In the genomic region with DNA sequence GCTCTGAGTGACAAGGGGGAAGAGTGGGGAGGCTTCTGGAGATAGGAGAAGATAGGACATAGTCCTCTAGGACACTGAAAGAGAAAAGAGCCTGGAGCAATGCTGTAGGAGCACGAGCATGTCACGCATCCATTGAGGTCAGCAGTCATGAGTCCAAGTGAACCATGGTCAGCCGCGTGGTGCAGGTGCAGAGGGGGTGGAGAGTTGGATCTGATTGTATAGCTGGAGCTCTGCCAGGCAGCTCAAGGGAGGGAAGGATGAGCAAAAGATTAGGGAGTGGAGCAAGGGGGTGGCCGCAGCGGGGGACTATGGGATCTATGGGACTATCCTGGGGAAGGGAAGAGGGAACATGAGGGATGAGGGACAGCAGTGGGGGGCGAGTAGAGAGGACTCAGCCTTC, we compare ENCODE assay signal across 23 cellular contexts. TPM values are rescaled to one million over a fixed set of nuclear protein-coding genes. Genes with fewer than 3 reads are reported as not detected.
DNase-seq lines count a peak whose midpoint lies in the region; ATAC-seq, FAIRE-seq and TF ChIP-seq lines count a peak whose summit lies in the region.
"Had no signal": no experiment of that assay in that cellular context is flagged by ENCODE, and none has a peak within 500 bp of the region (broad histone marks: within the 10 kb centered on the region; RNA-seq: fewer than 3 reads in every experiment).

No MANE protein-coding gene starts in this region.

- H3K27me3 ChIP-seq in right lobe of liver (no peaks in the 10 kb centered on the region), HepG2 (ENCODE audit: control insufficient read depth in 1 of 2, insufficient read depth in 2 of 2, low read length in 2 of 2) (peaks cover 1 to 16% of the 10 kb centered on the region in 2 experiments; a peak in 4 of 5 replicates)
- H3K27me3 ChIP-seq: Peyer's patch had no signal

- ATAC-seq in right lobe of liver (peak in 3 of 4 donors; percentile 37 to 65 (median 57)), HepG2 (no peak)
- ATAC-seq in effector memory CD8-positive, alpha-beta T cell (replicated peaks): no peak
- ATAC-seq: HCT116 had no signal

- H3K4me3 Mint-ChIP-seq in activated naive CD4-positive, alpha-beta T cell treated with anti-CD3 and anti-CD28 coated beads, Interleukin-2, amount 10 ng/mL, durations not matched to agents 7 days and 5 days: no peak overlapping the region
- no peak overlapping the region for H3K4me3 Mint-ChIP-seq in effector memory CD8-positive, alpha-beta T cell
- H3K4me3 Mint-ChIP-seq: CD4-positive, alpha-beta T cell; T-helper 1 cell treated with Interleukin-12 subunit alpha and Interleukin-12 subunit beta and Interleukin-4 antibody, amounts not matched to agents 30 μg/mL and 1 μg/mL, for 36 hours had no signal

- H2AFZ ChIP-seq in HepG2 (ENCODE audit: low read length): no peak overlapping the region

- WGBS in right lobe of liver (ENCODE audit: insufficient coverage, low coverage, low lambda C conversion rate, missing lambda C conversion rate): 45% methylated on average over 7 of the region's 7 CpGs
- WGBS in HepG2 (ENCODE audit: low lambda C conversion rate): 5% methylated on average over 7 of the region's 7 CpGs

- H3K27me3 Mint-ChIP-seq in activated naive CD4-positive, alpha-beta T cell treated with anti-CD3 and anti-CD28 coated beads, Interleukin-2, amount 10 ng/mL, durations not matched to agents 7 days and 5 days: peaks cover 48% of the 10 kb centered on the region
- peaks cover 34 to 37% of the 10 kb centered on the region in 2 donors for H3K27me3 Mint-ChIP-seq in effector memory CD8-positive, alpha-beta T cell

- no peak overlapping the region for H3K4me2 ChIP-seq in HepG2 (ENCODE audit: low read depth, low read length)
- H3K4me2 ChIP-seq: BLaER1 had no signal

- POLR2A ChIA-PET in HepG2 (lab: Yijun Ruan, JAX): no interaction called here

- H4K20me1 ChIP-seq in HepG2 (ENCODE audit: insufficient read depth, low read length): peaks cover 3% of the 10 kb centered on the region; the same call in 1 of the 2 replicates

- no peak overlapping the region for H3K4me3 ChIP-seq in right lobe of liver
- H3K4me3 ChIP-seq in HepG2 (replicated peaks in 1 of 3; ENCODE audit: insufficient read depth in 1 of 3, low read depth in 2 of 3, low read length in 3 of 3): no peak overlapping the region
- H3K4me3 ChIP-seq: BLaER1, Peyer's patch had no signal

- in situ Hi-C loops in HepG2 (cut with HindIII; ENCODE audit: extremely low pct_ligation_motif_present, low pct_unique_long_range_greater_than_20kb) (no loop called here), SK-MEL-5 (cut with HindIII; ENCODE audit: low pct_unique_long_range_greater_than_20kb, low sequenced_read_pairs) (no loop called here)

- CTCF ChIA-PET in HepG2 (lab: Yijun Ruan, JAX; ENCODE audit: low intra/inter-chr PET ratio, low total read pairs): no interaction called here
- CTCF ChIA-PET in activated naive CD4-positive, alpha-beta T cell treated with anti-CD3 and anti-CD28 coated beads, Interleukin-2, amount 10 ng/mL, durations not matched to agents 7 days and 5 days (lab: Charles Lee): no interaction called here

- no peak for FAIRE-seq in HepG2 (lab: Jason Lieb, UNC)

- TF ChIP-seq RAD21 in HepG2 (CRISPR knock-in tag; IDR thresholded peaks at IDR 0.05): no peak

- H3K27ac Mint-ChIP-seq in activated naive CD4-positive, alpha-beta T cell treated with anti-CD3 and anti-CD28 coated beads, Interleukin-2, amount 10 ng/mL, durations not matched to agents 7 days and 5 days: no peak overlapping the region
- no peak overlapping the region for H3K27ac Mint-ChIP-seq in effector memory CD8-positive, alpha-beta T cell
- H3K27ac Mint-ChIP-seq: CD4-positive, alpha-beta T cell; T-helper 1 cell treated with Interleukin-12 subunit alpha and Interleukin-12 subunit beta and Interleukin-4 antibody, amounts not matched to agents 30 μg/mL and 1 μg/mL, for 36 hours had no signal

- H3K4me1 ChIP-seq in right lobe of liver (no peaks in the 10 kb centered on the region), HepG2 (ENCODE audit: insufficient read depth, low read length) (no peaks in the 10 kb centered on the region)
- H3K4me1 ChIP-seq: Peyer's patch had no signal

- peaks cover 1% of the 10 kb centered on the region for H3K4me1 Mint-ChIP-seq in activated naive CD4-positive, alpha-beta T cell treated with anti-CD3 and anti-CD28 coated beads, Interleukin-2, amount 10 ng/mL, durations not matched to agents 7 days and 5 days
- H3K4me1 Mint-ChIP-seq in effector memory CD8-positive, alpha-beta T cell (ENCODE audit: low read depth in 2 of 2): peaks cover 0 to 2% of the 10 kb centered on the region in 2 donors

- BruUV-seq in HepG2 (replicated peaks; lab: Mats Ljungman, UMichigan): no TSS peak

- no peaks in the 10 kb centered on the region for H3K79me2 ChIP-seq in HepG2 (ENCODE audit: insufficient read depth, low read length)

- TF ChIP-seq CTCF in right lobe of liver (IDR thresholded peaks at IDR 0.05) (no peak), HepG2 (CRISPR knock-in tag; IDR thresholded peaks at IDR 0.05) (no peak)

- no peaks in the 10 kb centered on the region for H3K36me3 ChIP-seq in right lobe of liver
- H3K36me3 ChIP-seq in HepG2 (replicated peaks in 1 of 2; ENCODE audit: control insufficient read depth in 1 of 2, insufficient read depth in 2 of 2, low read length in 2 of 2): no peaks in the 10 kb centered on the region
- H3K36me3 ChIP-seq: BLaER1, Peyer's patch had no signal

- DNase-seq in right lobe of liver: peak in 1 of 3 donors; percentile 46
- no peak for DNase-seq in HepG2 (ENCODE audit: low spot score)
- peak; percentile 52 for DNase-seq in NCI-H2196 (lab: John Stamatoyannopoulos, UW; ENCODE audit: unreplicated experiment)
- DNase-seq in SK-MEL-5 (ENCODE audit: low read depth, low spot score): peak; percentile 72
- DNase-seq in activated naive CD4-positive, alpha-beta T cell treated with anti-CD3 and anti-CD28 coated beads, Interleukin-2, amount 10 ng/mL, durations not matched to agents 7 days and 5 days: no peak
- no peak for DNase-seq in kidney tubule cell (ENCODE audit: low spot score)
- no peak for DNase-seq in effector memory CD8-positive, alpha-beta T cell
- DNase-seq: ACHN; CD4-positive, alpha-beta T cell; EL; GF-D8; GOT3; MV-4-11; NCI-H1105 treated with DMSO at 0.1 percent for 48 hours; NCI-H1694 treated with DMSO at 0.1 percent for 48 hours; NCI-H2081 treated with DMSO at 0.1 percent for 48 hours; NCI-H2227 treated with DMSO at 0.1 percent for 48 hours; NCI-H510A treated with DMSO at 0.1 percent for 48 hours; Peyer's patch; Right ventricle myocardium superior had no signal

- H3K27ac ChIP-seq in right lobe of liver: no peak overlapping the region
- H3K27ac ChIP-seq in HepG2 (ENCODE audit: extremely low read length, insufficient read depth, low read length): no peak overlapping the region
- H3K27ac ChIP-seq: BLaER1, Peyer's patch had no signal

- TF ChIP-seq POLR2A in right lobe of liver (IDR thresholded peaks at IDR 0.05) (no peak), HepG2 (IDR thresholded peaks at IDR 0.05; ENCODE audit: insufficient read depth in 1 of 2, low read depth in 2 of 2, low read length in 2 of 2) (no peak)

- no peaks in the 10 kb centered on the region for H3K9me3 ChIP-seq in right lobe of liver
- H3K9me3 ChIP-seq in HepG2 (ENCODE audit: low read length): no peaks in the 10 kb centered on the region
- H3K9me3 ChIP-seq: BLaER1, Peyer's patch had no signal

- no peaks in the 10 kb centered on the region for H3K9me3 Mint-ChIP-seq in activated naive CD4-positive, alpha-beta T cell treated with anti-CD3 and anti-CD28 coated beads, Interleukin-2, amount 10 ng/mL, durations not matched to agents 7 days and 5 days
- no peaks in the 10 kb centered on the region for H3K9me3 Mint-ChIP-seq in effector memory CD8-positive, alpha-beta T cell
- H3K9me3 Mint-ChIP-seq: CD4-positive, alpha-beta T cell; T-helper 1 cell treated with Interleukin-12 subunit alpha and Interleukin-12 subunit beta and Interleukin-4 antibody, amounts not matched to agents 30 μg/mL and 1 μg/mL, for 36 hours had no signal

- H3K36me3 Mint-ChIP-seq in activated naive CD4-positive, alpha-beta T cell treated with anti-CD3 and anti-CD28 coated beads, Interleukin-2, amount 10 ng/mL, durations not matched to agents 7 days and 5 days: no peaks in the 10 kb centered on the region
- no peaks in the 10 kb centered on the region for H3K36me3 Mint-ChIP-seq in effector memory CD8-positive, alpha-beta T cell (ENCODE audit: insufficient read depth)

- TF ChIP-seq EP300 in HepG2 (IDR thresholded peaks at IDR 0.05; ENCODE audit: low read depth in 2 of 2, low read length in 2 of 2) (no peak), HepG2 (CRISPR knock-in tag; IDR thresholded peaks at IDR 0.05; ENCODE audit: borderline replicate concordance) (no peak)

- intact Hi-C loops in right lobe of liver (cut with DNase I) (no loop called here), HepG2 (cut with micrococcal nuclease; ENCODE audit: unreplicated experiment) (no loop called here)

- no peak overlapping the region for H3K9ac ChIP-seq in HepG2 (ENCODE audit: insufficient read depth, low read depth, low read length)
- H3K9ac ChIP-seq: BLaER1 had no signal

RNA-seq across cellular contexts. Expression of a gene that starts 14.0 kb away (rescaled TPM):
- total RNA-seq in right lobe of liver: 1 to 10 TPM in 2 of 6 experiments, under 1 TPM in 2, not detected in 2; 0.44 to 1.4 (median 0.92) TPM
- not detected in 2 replicates for total RNA-seq in HepG2 (2016; rRNA removed; fragmentation: Illumina TruSeq; extraction: Trizol)
- total RNA-seq in HepG2 (2016; cell fraction: cytosol; rRNA removed; fragmentation: Illumina TruSeq; extraction: Trizol; ENCODE audit: low read depth): not detected in 2 replicates
- total RNA-seq in HepG2 (2016; cell fraction: insoluble cytoplasmic fraction; rRNA removed; fragmentation: Illumina TruSeq; extraction: Trizol): not detected in 2 replicates
- total RNA-seq in HepG2 (2016; cell fraction: membrane; rRNA removed; fragmentation: Illumina TruSeq; extraction: Trizol): not detected in 2 replicates
- not detected in 2 replicates for total RNA-seq in HepG2 (2016; cell fraction: nucleus; rRNA removed; fragmentation: Illumina TruSeq; extraction: Trizol)
- not detected in 2 replicates for polyA plus RNA-seq in HepG2 (2011; rRNA removed)
- not detected in 2 replicates for polyA plus RNA-seq in HepG2 (2011; cell fraction: cytosol; rRNA removed)
- 0.05 TPM in 1 of 2 replicates, not detected in the other for polyA plus RNA-seq in HepG2 (2011; cell fraction: nucleus; rRNA removed)
- polyA plus RNA-seq in HepG2 (2012): not detected in 2 replicates
- polyA plus RNA-seq in HepG2 (2016; cell fraction: cytosol; fragmentation: Illumina TruSeq; extraction: Trizol; ENCODE audit: low read depth): not detected in 2 replicates
- not detected in 2 replicates for polyA plus RNA-seq in HepG2 (2016; cell fraction: insoluble cytoplasmic fraction; fragmentation: Illumina TruSeq; extraction: Trizol; ENCODE audit: low read depth)
- not detected in 2 replicates for polyA plus RNA-seq in HepG2 (2016; cell fraction: membrane; fragmentation: Illumina TruSeq; extraction: Trizol; ENCODE audit: low read depth)
- not detected in 2 replicates for polyA plus RNA-seq in HepG2 (2016; cell fraction: nucleus; fragmentation: Illumina TruSeq; extraction: Trizol; ENCODE audit: insufficient read depth, low read depth)
- 0.44 TPM in 1 of 2 replicates, not detected in the other for polyA minus RNA-seq in HepG2 (2011; rRNA and poly(A)+ RNA removed; ENCODE audit: low replicate concordance)
- not detected in 2 replicates for polyA minus RNA-seq in HepG2 (2011; cell fraction: cytosol; rRNA and poly(A)+ RNA removed)
- not detected in 2 replicates for polyA minus RNA-seq in HepG2 (2011; cell fraction: nucleus; rRNA and poly(A)+ RNA removed)
- 0.35 TPM in 1 of 2 replicates, not detected in the other for total RNA-seq in SK-MEL-5 (2014; rRNA removed; shearing (Covaris generic))
- polyA plus RNA-seq in SK-MEL-5 (2015; cell fraction: cytosol; rRNA removed): 0.08 TPM in 1 of 2 replicates, not detected in the other
- polyA plus RNA-seq in SK-MEL-5 (2015; cell fraction: nucleus; rRNA removed): 0.66 and 1.2 TPM in 2 replicates
- total RNA-seq: CD4-positive, alpha-beta T cell; Peyer's patch; Right ventricle myocardium superior had no signal

RNA-seq across cellular contexts. Expression of a gene that starts 30.0 kb away (rescaled TPM):
- total RNA-seq in right lobe of liver (not detected), HepG2 (2016; rRNA removed; fragmentation: Illumina TruSeq; extraction: Trizol) (not detected in 2 replicates)
- total RNA-seq in HepG2 (2016; cell fraction: cytosol; rRNA removed; fragmentation: Illumina TruSeq; extraction: Trizol; ENCODE audit: low read depth): not detected in 2 replicates
- not detected in 2 replicates for total RNA-seq in HepG2 (2016; cell fraction: insoluble cytoplasmic fraction; rRNA removed; fragmentation: Illumina TruSeq; extraction: Trizol)
- total RNA-seq in HepG2 (2016; cell fraction: membrane; rRNA removed; fragmentation: Illumina TruSeq; extraction: Trizol): not detected in 2 replicates
- not detected in 2 replicates for total RNA-seq in HepG2 (2016; cell fraction: nucleus; rRNA removed; fragmentation: Illumina TruSeq; extraction: Trizol)
- not detected in 2 replicates for polyA plus RNA-seq in HepG2 (2011; rRNA removed)
- polyA plus RNA-seq in HepG2 (2011; cell fraction: cytosol; rRNA removed): not detected in 2 replicates
- not detected in 2 replicates for polyA plus RNA-seq in HepG2 (2011; cell fraction: nucleus; rRNA removed)
- not detected in 2 replicates for polyA plus RNA-seq in HepG2 (2012)
- polyA plus RNA-seq in HepG2 (2016; cell fraction: cytosol; fragmentation: Illumina TruSeq; extraction: Trizol; ENCODE audit: low read depth): not detected in 2 replicates
- polyA plus RNA-seq in HepG2 (2016; cell fraction: insoluble cytoplasmic fraction; fragmentation: Illumina TruSeq; extraction: Trizol; ENCODE audit: low read depth): not detected in 2 replicates
- not detected in 2 replicates for polyA plus RNA-seq in HepG2 (2016; cell fraction: membrane; fragmentation: Illumina TruSeq; extraction: Trizol; ENCODE audit: low read depth)
- not detected in 2 replicates for polyA plus RNA-seq in HepG2 (2016; cell fraction: nucleus; fragmentation: Illumina TruSeq; extraction: Trizol; ENCODE audit: insufficient read depth, low read depth)
- 0.05 TPM in 1 of 2 replicates, not detected in the other for polyA minus RNA-seq in HepG2 (2011; rRNA and poly(A)+ RNA removed; ENCODE audit: low replicate concordance)
- not detected in 2 replicates for polyA minus RNA-seq in HepG2 (2011; cell fraction: cytosol; rRNA and poly(A)+ RNA removed)
- polyA minus RNA-seq in HepG2 (2011; cell fraction: nucleus; rRNA and poly(A)+ RNA removed): not detected in 2 replicates
- 0.19 and 0.21 TPM in 2 replicates for total RNA-seq in SK-MEL-5 (2014; rRNA removed; shearing (Covaris generic))
- 0.26 and 0.37 TPM in 2 replicates for polyA plus RNA-seq in SK-MEL-5 (2015; cell fraction: cytosol; rRNA removed)
- 0.12 and 0.51 TPM in 2 replicates for polyA plus RNA-seq in SK-MEL-5 (2015; cell fraction: nucleus; rRNA removed)
- total RNA-seq: CD4-positive, alpha-beta T cell; Peyer's patch; Right ventricle myocardium superior had no signal

Comparison
In these comparisons a context has a peak if more than half of its experiments do, and no peak if none do; other contexts are left out.
1. ATAC-seq: peak in right lobe of liver (3 of 4); none in HepG2 (single experiment) and effector memory CD8-positive, alpha-beta T cell (single experiment).
2. DNase-seq: peak in NCI-H2196 (single experiment) and SK-MEL-5 (single experiment); none in HepG2 (single experiment), activated naive CD4-positive, alpha-beta T cell treated with anti-CD3 and anti-CD28 coated beads, Interleukin-2, amount 10 ng/mL, durations not matched to agents 7 days and 5 days (single experiment), kidney tubule cell (single experiment) and effector memory CD8-positive, alpha-beta T cell (0 of 3).